ENCODE assay signal across 1 cellular context in genomic region chr2:205169453-205169852, GRCh38.
TF ChIP-seq lines count a peak whose summit lies in the region.

No MANE protein-coding gene starts in this region.

TF ChIP-seq in HepG2, 621 proteins besides CTCF, POLR2A, EP300 and RAD21 (continued from another document):
- TF ChIP-seq ZNF639 (CRISPR knock-in tag; conservative IDR thresholded peaks at IDR 0.05) (no peak), NONO (IDR thresholded peaks at IDR 0.05) (no peak), NONO (CRISPR knock-in tag; conservative IDR thresholded peaks at IDR 0.05) (no peak), ZBTB38 (CRISPR knock-in tag; IDR thresholded peaks at IDR 0.05) (no peak), ARID2 (CRISPR knock-in tag; IDR thresholded peaks at IDR 0.05; ENCODE audit: borderline replicate concordance) (no peak), MAFG (CRISPR knock-in tag; IDR thresholded peaks at IDR 0.05) (no peak), ZNF180 (CRISPR knock-in tag; IDR thresholded peaks at IDR 0.05; ENCODE audit: borderline replicate concordance, low read depth) (no peak)
- TF ChIP-seq, protein P1, sequence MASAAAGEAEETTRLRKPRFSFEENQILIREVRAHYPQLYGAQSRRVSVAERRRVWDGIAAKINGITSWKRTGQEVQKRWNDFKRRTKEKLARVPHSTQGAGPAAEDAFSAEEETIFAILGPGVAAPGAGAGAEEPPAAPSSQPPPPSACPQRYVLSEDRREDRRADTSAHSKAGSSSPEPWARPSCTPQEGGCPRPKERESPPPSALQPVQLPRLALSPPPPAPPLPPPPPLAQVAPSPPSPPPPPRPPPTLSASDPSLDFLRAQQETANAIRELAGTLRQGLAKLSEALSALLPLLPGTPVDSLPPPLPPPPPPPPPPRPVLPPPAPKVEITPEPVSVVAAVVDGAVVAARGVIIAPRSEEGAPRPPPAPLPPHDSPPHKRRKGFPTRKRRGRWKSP (CRISPR knock-in tag; IDR thresholded peaks at IDR 0.05), result no peak
